ENCODE assay signal across 18 cellular contexts in the genomic region with DNA sequence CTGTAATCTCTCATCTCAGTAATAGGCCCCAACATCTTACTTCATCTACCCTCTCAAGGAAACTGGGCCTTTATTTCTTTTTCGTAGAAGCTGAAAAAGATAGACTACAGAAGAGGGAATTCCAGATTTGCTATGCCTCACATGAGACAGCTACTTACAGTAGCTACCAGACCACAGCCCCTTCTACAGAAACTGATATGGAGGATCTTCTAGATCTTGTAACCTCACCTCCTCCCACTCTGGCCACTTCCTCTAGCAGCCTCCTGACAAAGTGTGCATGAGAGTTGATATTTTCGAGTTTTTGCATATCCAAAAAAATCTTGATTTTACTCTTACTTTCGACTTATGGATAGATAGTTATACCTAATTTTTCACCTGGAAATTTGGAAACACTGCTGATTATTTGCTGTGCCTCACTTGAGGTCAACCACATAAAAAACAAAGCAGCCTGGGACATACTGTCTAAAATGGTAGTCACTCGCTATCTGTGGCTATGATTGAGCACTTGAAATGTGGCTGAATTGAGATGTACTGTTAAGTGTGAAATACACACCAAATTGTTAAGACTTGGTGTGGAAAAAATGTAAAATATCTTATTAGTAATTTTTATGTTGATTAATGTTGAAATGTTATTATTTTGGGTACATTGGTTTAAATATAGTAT.
DNase-seq lines count a peak whose midpoint lies in the region; ATAC-seq, FAIRE-seq and TF ChIP-seq lines count a peak whose summit lies in the region.
"Had no signal": no experiment of that assay in that cellular context is flagged by ENCODE, and none has a peak within 500 bp of the region (broad histone marks: within the 10 kb centered on the region; RNA-seq: fewer than 3 reads in every experiment).

No MANE protein-coding gene starts in this region.

- peaks cover 39% of the 10 kb centered on the region for H3K4me1 ChIP-seq in CD8-positive, alpha-beta T cell (ENCODE audit: insufficient read depth, low read length)
- no peaks in the 10 kb centered on the region for H3K4me1 ChIP-seq in mucosa of descending colon (ENCODE audit: low read depth)

- no peaks in the 10 kb centered on the region for H3K9me3 ChIP-seq in CD8-positive, alpha-beta T cell (ENCODE audit: low read length)
- H3K9me3 ChIP-seq in mucosa of descending colon = no peaks in the 10 kb centered on the region
- H3K9me3 ChIP-seq: heart left ventricle had no signal

- H3K9me3 Mint-ChIP-seq in CD8-positive, alpha-beta T cell = no peaks in the 10 kb centered on the region
- H3K9me3 Mint-ChIP-seq: activated T-helper 1 cell treated with anti-CD3 and anti-CD28 coated beads, Interleukin-12 subunit alpha, Interleukin-12 subunit beta, Interleukin-2, Interleukin-4 antibody, amounts not matched to agents 30 ng/mL and 10 ng/mL and 1 ng/mL, durations not matched to agents 14 hours and 24 hours and 36 hours; dendritic cell treated with granulocyte-macrophage colony-stimulating factor and Interleukin-4, amounts not matched to agents 40 ng/mL and 50 ng/mL, for 4 days; type B pancreatic cell had no signal

- intact Hi-C loops in CD8-positive, alpha-beta T cell (cut with DNase I, micrococcal nuclease) = loop anchor here in 1 of 2 experiments (2.0 kb wide), 1 partner anchor 22 kb away; no protein-coding TSS in a partner anchor
- intact Hi-C loops in mucosa of descending colon (cut with DNase I, micrococcal nuclease) = no loop called here

- CTCF ChIA-PET in CD8-positive, alpha-beta T cell (lab: Charles Lee) = no interaction called here

- peak overlapping the region; percentile 83 for H3K27ac Mint-ChIP-seq in CD8-positive, alpha-beta T cell
- H3K27ac Mint-ChIP-seq: activated T-helper 1 cell treated with anti-CD3 and anti-CD28 coated beads, Interleukin-12 subunit alpha, Interleukin-12 subunit beta, Interleukin-2, Interleukin-4 antibody, amounts not matched to agents 30 ng/mL and 10 ng/mL and 1 ng/mL, durations not matched to agents 14 hours and 24 hours and 36 hours; dendritic cell treated with granulocyte-macrophage colony-stimulating factor and Interleukin-4, amounts not matched to agents 40 ng/mL and 50 ng/mL, for 4 days; type B pancreatic cell had no signal

- ATAC-seq in CD8-positive, alpha-beta T cell = peak; percentile 65
- ATAC-seq in mucosa of descending colon (peak; percentile 36), GM21529 (IDR thresholded peaks at IDR 0.05; ENCODE audit: unreplicated experiment) (no peak), GM19351 (IDR thresholded peaks at IDR 0.05; ENCODE audit: unreplicated experiment) (no peak)
- ATAC-seq: heart left ventricle had no signal

- H3K27me3 ChIP-seq in CD8-positive, alpha-beta T cell (ENCODE audit: insufficient read depth, low read length) = no peaks in the 10 kb centered on the region
- H3K27me3 ChIP-seq: cardiac muscle cell, heart left ventricle had no signal

- no peak for DNase-seq in CD8-positive, alpha-beta T cell
- DNase-seq in GM18507 (ENCODE audit: extremely low spot score, insufficient read length, low read depth) = no peak
- peak; percentile 49 for DNase-seq in OCI-M1 (lab: John Stamatoyannopoulos, UW)
- DNase-seq in mucosa of descending colon = no peak
- no peak for DNase-seq in iPS-NIHi11 (ENCODE audit: low spot score)
- DNase-seq: activated CD4-positive, alpha-beta T cell treated with anti-CD3 and anti-CD28 coated beads for 48 hours; DMS79 treated with DMSO at 0.1 percent for 48 hours; heart left ventricle; NCI-H1417 treated with DMSO at 0.1 percent for 48 hours; SW 1271 had no signal

- FAIRE-seq in GM18507 (lab: Jason Lieb, UNC) = peak; percentile 56

- no peak for TF ChIP-seq CTCF in CD8-positive, alpha-beta T cell (IDR thresholded peaks at IDR 0.05)
- TF ChIP-seq CTCF in mucosa of descending colon (IDR thresholded peaks at IDR 0.05) = no peak

- no peak overlapping the region for H3K27ac ChIP-seq in CD8-positive, alpha-beta T cell (ENCODE audit: low read depth, low read length)
- H3K27ac ChIP-seq: cardiac muscle cell, HL-60 had no signal

- no peaks in the 10 kb centered on the region for H3K36me3 ChIP-seq in CD8-positive, alpha-beta T cell (ENCODE audit: insufficient read depth, low read length)
- H3K36me3 ChIP-seq in mucosa of descending colon (ENCODE audit: low read depth) = no peaks in the 10 kb centered on the region
- H3K36me3 ChIP-seq: cardiac muscle cell, heart left ventricle had no signal

- no peaks in the 10 kb centered on the region for H3K36me3 Mint-ChIP-seq in CD8-positive, alpha-beta T cell
- H3K36me3 Mint-ChIP-seq: type B pancreatic cell had no signal

- H3K27me3 Mint-ChIP-seq in CD8-positive, alpha-beta T cell (ENCODE audit: low read depth) = no peaks in the 10 kb centered on the region
- H3K27me3 Mint-ChIP-seq: dendritic cell treated with granulocyte-macrophage colony-stimulating factor and Interleukin-4, amounts not matched to agents 40 ng/mL and 50 ng/mL, for 4 days had no signal

- POLR2A ChIA-PET in CD8-positive, alpha-beta T cell (lab: Charles Lee) = interaction anchor here (0.8 to 1.0 kb wide), 3 partner anchors 20 to 66 kb away, joined by 3 to 4 read pairs (median 4); no protein-coding TSS in a partner anchor

- H3K4me3 Mint-ChIP-seq in CD8-positive, alpha-beta T cell = peak overlapping the region; percentile 55
- H3K4me3 Mint-ChIP-seq: activated T-helper 1 cell treated with anti-CD3 and anti-CD28 coated beads, Interleukin-12 subunit alpha, Interleukin-12 subunit beta, Interleukin-2, Interleukin-4 antibody, amounts not matched to agents 30 ng/mL and 10 ng/mL and 1 ng/mL, durations not matched to agents 14 hours and 24 hours and 36 hours; dendritic cell treated with granulocyte-macrophage colony-stimulating factor and Interleukin-4, amounts not matched to agents 40 ng/mL and 50 ng/mL, for 4 days; type B pancreatic cell had no signal

- H3K4me1 Mint-ChIP-seq in CD8-positive, alpha-beta T cell (ENCODE audit: low read depth) = peaks cover 64% of the 10 kb centered on the region

- no peak overlapping the region for H3K4me3 ChIP-seq in CD8-positive, alpha-beta T cell (ENCODE audit: low read depth, low read length)
- no peak overlapping the region for H3K4me3 ChIP-seq in mucosa of descending colon
- H3K4me3 ChIP-seq: cardiac muscle cell, heart left ventricle, skin epidermis had no signal

Comparison
In these comparisons a context has a peak if more than half of its experiments do, and no peak if none do; other contexts are left out.
1. ATAC-seq: peak in CD8-positive, alpha-beta T cell (single experiment) and mucosa of descending colon (single experiment); none in GM21529 (single experiment) and GM19351 (single experiment).